1 cellular context compared by ENCODE assay signal in genomic region chr16:68231384-68232136, GRCh38.
TF ChIP-seq lines count a peak whose summit lies in the region.

No MANE protein-coding gene starts in this region.

TF ChIP-seq in HepG2, 621 proteins besides CTCF, POLR2A, EP300 and RAD21:
- TF ChIP-seq ZNF687 (CRISPR knock-in tag; IDR thresholded peaks at IDR 0.05) = 0 out of 2 replicates have a peak, but pooled peaks have one; percentile 0
- TF ChIP-seq RBFOX2 (IDR thresholded peaks at IDR 0.05; ENCODE audit: low read depth, low read length) = peak; percentile 38; the same call in 1 of the 2 replicates
- no peak for TF ChIP-seq KDM4B (CRISPR knock-in tag; IDR thresholded peaks at IDR 0.05)
- no peak for TF ChIP-seq ZNF724P (CRISPR knock-in tag; IDR thresholded peaks at IDR 0.05; ENCODE audit: borderline replicate concordance)
- TF ChIP-seq AGO2 (optimal IDR thresholded peaks at IDR 0.05; ENCODE audit: low read depth, low read length) = peak; percentile 86
- TF ChIP-seq RBM22 (optimal IDR thresholded peaks at IDR 0.05; ENCODE audit: low read length) = peak; percentile 76
